In genomic region chr1:4010284-4010683, GRCh38 we compare ENCODE assay signal across 29 cellular contexts.
"Had no signal": no experiment of that assay in that cellular context is flagged by ENCODE, and none has a peak within 500 bp of the region (broad histone marks: within the 10 kb centered on the region; RNA-seq: fewer than 3 reads in every experiment).

No MANE protein-coding gene starts in this region.

- ATAC-seq: activated CD4-positive, CD25-positive, alpha-beta regulatory T cell treated with anti-CD3 and anti-CD28 coated beads, Interleukin-2, amount 50 U/mL, for 24 hours; activated T-cell treated with anti-CD3 and anti-CD28 coated beads, Interleukin-2, amount 50 U/mL, for 4 hours; activated T-helper 17 cell treated with anti-CD3 and anti-CD28 coated beads, Interleukin-2, amount 50 U/mL, for 72 hours; body of pancreas; foreskin keratinocyte; heart right ventricle; left lung; lower lobe of right lung; stimulated activated naive B cell treated with anti-CD40 and anti-IgM and Interleukin-4, amounts not matched to agents 10 μg/mL and 1 μg/mL and 100 μg/mL, for 72 hours; T-helper 17 cell had no signal

- H3K4me3 Mint-ChIP-seq: activated naive CD8-positive, alpha-beta T cell; activated T-cell treated with anti-CD3 and anti-CD28 coated beads, Interleukin-2, amount 50 U/mL, for 4 hours; activated T-helper 17 cell treated with anti-CD3 and anti-CD28 coated beads, Interleukin-2, amount 50 U/mL, for 72 hours; natural killer cell treated with Interleukin-12 subunit alpha and Interleukin-12 subunit beta and Interleukin-15 and Interleukin-18, amount 100 ng/mL, for 72 hours; T-helper 17 cell had no signal

- H3K27ac Mint-ChIP-seq: activated naive CD8-positive, alpha-beta T cell; activated T-helper 17 cell treated with anti-CD3 and anti-CD28 coated beads, Interleukin-2, amount 50 U/mL, for 72 hours; natural killer cell treated with Interleukin-12 subunit alpha and Interleukin-12 subunit beta and Interleukin-15 and Interleukin-18, amount 100 ng/mL, for 72 hours; T-helper 17 cell had no signal

- DNase-seq: activated CD4-positive, alpha-beta T cell treated with anti-CD3 and anti-CD28 coated beads for 48 hours; activated CD4-positive, alpha-beta T cell treated with anti-CD3 and anti-CD28 coated beads, Interleukin-2, amount 50 U/mL, for 48 hours; activated naive CD4-positive, alpha-beta T cell; activated T-cell treated with anti-CD3 and anti-CD28 coated beads, Interleukin-2, amount 50 U/mL, for 4 hours; aorta; body of pancreas; foreskin keratinocyte; heart right ventricle; lower lobe of right lung; mesenchymal stem cell; ovary; retina; sigmoid colon; small intestine; stimulated activated CD4-positive, alpha-beta T cell treated with anti-CD3 and anti-CD28 coated beads, Interleukin-4, amount 100 ng/mL, for 24 hours; stimulated activated naive B cell treated with anti-CD40 and anti-IgM and Interleukin-4, amounts not matched to agents 10 μg/mL and 1 μg/mL and 100 μg/mL, for 72 hours; T-helper 17 cell; T1000; tibial artery; WERI-Rb-1 had no signal

- H3K27me3 ChIP-seq: foreskin keratinocyte, neutrophil, ovary had no signal

- H3K27ac ChIP-seq: body of pancreas, esophagus muscularis mucosa, foreskin keratinocyte, heart right ventricle, left lung, lower lobe of right lung, neutrophil, ovary, prostate gland, sigmoid colon, suprapubic skin, tibial artery, WERI-Rb-1 had no signal

- H3K4me1 Mint-ChIP-seq: activated T-helper 17 cell treated with anti-CD3 and anti-CD28 coated beads, Interleukin-2, amount 50 U/mL, for 72 hours had no signal

- H3K4me3 ChIP-seq: body of pancreas, esophagus muscularis mucosa, heart right ventricle, left lung, lower lobe of right lung, ovary, prostate gland, sigmoid colon, suprapubic skin, tibial artery had no signal

- H3K36me3 Mint-ChIP-seq: activated naive CD8-positive, alpha-beta T cell had no signal

- H3K9me3 ChIP-seq: body of pancreas, ovary, prostate gland, suprapubic skin had no signal

- H3K4me1 ChIP-seq: body of pancreas, esophagus muscularis mucosa, foreskin keratinocyte, heart right ventricle, left lung, lower lobe of right lung, prostate gland, sigmoid colon, suprapubic skin, tibial artery had no signal

- H3K36me3 ChIP-seq: esophagus muscularis mucosa, heart right ventricle, left lung, lower lobe of right lung, neutrophil, ovary, prostate gland, sigmoid colon, suprapubic skin, tibial artery, WERI-Rb-1 had no signal
